Comparison of ENCODE assay signal across 29 cellular contexts in genomic region chr20:36396340-36396739, GRCh38.
"Had no signal": no experiment of that assay in that cellular context is flagged by ENCODE, and none has a peak within 500 bp of the region (broad histone marks: within the 10 kb centered on the region; RNA-seq: fewer than 3 reads in every experiment).

No MANE protein-coding gene starts in this region.

- H3K36me3 Mint-ChIP-seq: activated CD4-positive, alpha-beta memory T cell treated with anti-CD3 and anti-CD28 coated beads for 36 hours; activated naive CD4-positive, alpha-beta T cell treated with anti-CD3 and anti-CD28 coated beads, Interleukin-2, amount 50 U/mL, for 72 hours; brain had no signal

- ATAC-seq: activated naive CD4-positive, alpha-beta T cell treated with anti-CD3 and anti-CD28 coated beads, Interleukin-2, amount 50 U/mL, for 72 hours; activated naive CD8-positive, alpha-beta T cell treated with anti-CD3 and anti-CD28 coated beads, Interleukin-2, amount 50 U/mL, for 24 hours; activated T-cell treated with anti-CD3 and anti-CD28 coated beads, Interleukin-2, amount 50 U/mL, for 4 hours; PC-3; SK-N-SH treated with all-trans-retinoic acid at 6 μM for 48 hours had no signal

- H3K4me3 Mint-ChIP-seq: activated CD4-positive, alpha-beta memory T cell treated with anti-CD3 and anti-CD28 coated beads for 36 hours; activated CD4-positive, alpha-beta T cell treated with anti-CD3 and anti-CD28 coated beads, Interleukin-2, amount 10 ng/mL, durations not matched to agents 7 days and 5 days; activated naive CD8-positive, alpha-beta T cell treated with anti-CD3 and anti-CD28 coated beads, Interleukin-2, amount 50 U/mL, for 24 hours; activated T-cell treated with anti-CD3 and anti-CD28 coated beads, Interleukin-2, amount 50 U/mL, for 4 hours; brain had no signal

- H3K27ac Mint-ChIP-seq: activated CD4-positive, alpha-beta memory T cell treated with anti-CD3 and anti-CD28 coated beads for 36 hours; activated CD4-positive, alpha-beta T cell treated with anti-CD3 and anti-CD28 coated beads, Interleukin-2, amount 10 ng/mL, durations not matched to agents 7 days and 5 days; activated naive CD4-positive, alpha-beta T cell treated with anti-CD3 and anti-CD28 coated beads, Interleukin-2, amount 50 U/mL, for 72 hours; activated naive CD8-positive, alpha-beta T cell treated with anti-CD3 and anti-CD28 coated beads, Interleukin-2, amount 50 U/mL, for 24 hours; brain had no signal

- H3K4me2 ChIP-seq: KMS-11 had no signal

- H3K36me3 ChIP-seq: ascending aorta, cardiac muscle cell, MG63, SJSA1 had no signal

- H3K9ac ChIP-seq: KMS-11 had no signal

- H3K9me3 ChIP-seq: ascending aorta, MG63, SJSA1 had no signal

- FAIRE-seq: RCC 7860 had no signal

- H3K4me1 Mint-ChIP-seq: activated CD4-positive, alpha-beta T cell treated with anti-CD3 and anti-CD28 coated beads, Interleukin-2, amount 10 ng/mL, durations not matched to agents 7 days and 5 days; activated naive CD8-positive, alpha-beta T cell treated with anti-CD3 and anti-CD28 coated beads, Interleukin-2, amount 50 U/mL, for 24 hours had no signal

- H3K27ac ChIP-seq: ascending aorta, cardiac muscle cell, KMS-11, SJSA1, VCaP had no signal

- H3K27me3 ChIP-seq: ascending aorta, cardiac muscle cell had no signal

- H3K4me3 ChIP-seq: ascending aorta, cardiac muscle cell, MG63, SJSA1 had no signal

- H3K9me3 Mint-ChIP-seq: activated T-cell treated with anti-CD3 and anti-CD28 coated beads, Interleukin-2, amount 50 U/mL, for 4 hours had no signal

- DNase-seq: activated CD4-positive, alpha-beta memory T cell treated with anti-CD3 and anti-CD28 coated beads for 36 hours; activated CD4-positive, alpha-beta T cell treated with anti-CD3 and anti-CD28 coated beads, Interleukin-2, amount 10 ng/mL, durations not matched to agents 7 days and 5 days; activated CD4-positive, CD25-positive, alpha-beta regulatory T cell; activated CD8-positive, alpha-beta memory T cell treated with anti-CD3 and anti-CD28 coated beads for 24 hours; activated effector memory CD4-positive, alpha-beta T cell treated with anti-CD3 and anti-CD28 coated beads, Interleukin-2, amount 50 U/mL, for 16 hours; activated naive CD4-positive, alpha-beta T cell treated with Interleukin-2 at 50 U/mL for 16 hours; activated naive CD8-positive, alpha-beta T cell treated with anti-CD3 and anti-CD28 coated beads, Interleukin-2, amount 50 U/mL, for 24 hours; activated T-cell treated with anti-CD3 and anti-CD28 coated beads, Interleukin-2, amount 50 U/mL, for 4 hours; amniotic stem cell; MG63; NCI-H1105 treated with DMSO at 0.1 percent for 48 hours; NCI-H146; NCI-H187 treated with DMSO at 0.1 percent for 48 hours; NCI-H2081 treated with DMSO at 0.1 percent for 48 hours; NCI-H446; NCI-H524; PC-3; SHP77; T-helper 2 cell; T1000 had no signal

- H3K4me1 ChIP-seq: ascending aorta, SJSA1 had no signal
